Comparison of ENCODE assay signal across 12 cellular contexts in genomic region chr12:52049286-52049685, GRCh38. TPM values are rescaled to one million over a fixed set of nuclear protein-coding genes. Genes with fewer than 3 reads are reported as not detected.
DNase-seq lines count a peak whose midpoint lies in the region; ATAC-seq and TF ChIP-seq lines count a peak whose summit lies in the region.
"Had no signal": no experiment of that assay in that cellular context is flagged by ENCODE, and none has a peak within 500 bp of the region (broad histone marks: within the 10 kb centered on the region; RNA-seq: fewer than 3 reads in every experiment).

No MANE protein-coding gene starts in this region.

- intact Hi-C loops in HCT116 (cut with micrococcal nuclease): no loop called here
- intact Hi-C loops in ascending aorta (cut with DNase I): loop anchor here (10.0 kb wide), 1 partner anchor 1176 kb away; no protein-coding TSS in a partner anchor

- H3K4me1 ChIP-seq in HCT116 (ENCODE audit: control insufficient read depth in 1 of 2, insufficient read depth in 2 of 2, low read length in 2 of 2) (peaks cover 22 to 56% of the 10 kb centered on the region in 2 experiments), ascending aorta (peaks cover 6 to 34% of the 10 kb centered on the region in 2 donors), neural progenitor cell (peaks cover 14% of the 10 kb centered on the region)

- peaks cover 23% of the 10 kb centered on the region for H3K4me1 Mint-ChIP-seq in neural progenitor cell

- H3K79me2 ChIP-seq in HCT116 (ENCODE audit: insufficient read depth, low read length) (peaks cover 28% of the 10 kb centered on the region; the same call in 1 of the 2 replicates), neural progenitor cell (ENCODE audit: low read depth) (no peaks in the 10 kb centered on the region)

- CTCF ChIA-PET in HCT116 (lab: Charles Lee): interaction anchor here (1.1 kb wide), 1 partner anchor 24 kb away, joined by 3 read pairs; no protein-coding TSS in a partner anchor

- H3K27me3 ChIP-seq in HCT116 (ENCODE audit: insufficient read depth, low read length) (no peaks in the 10 kb centered on the region), ascending aorta (no peaks in the 10 kb centered on the region), neural progenitor cell (peaks cover 49% of the 10 kb centered on the region)

- peak overlapping the region; percentile 67 for H3K4me3 Mint-ChIP-seq in neural progenitor cell

- H3K4me3 ChIP-seq in HCT116 (replicated peaks in 1 of 2; ENCODE audit: low read depth in 1 of 2, low read length in 2 of 2) (no peak overlapping the region), ascending aorta (no peak overlapping the region), neural progenitor cell (no peak overlapping the region)

- DNase-seq in HCT116 (ENCODE audit: low read depth, low spot score): no peak
- no peak for DNase-seq in ascending aorta (ENCODE audit: low spot score in 2 of 2)
- DNase-seq in neural progenitor cell (ENCODE audit: low spot score): no peak
- DNase-seq in cerebellum (ENCODE audit: low spot score): no peak
- DNase-seq in NK-92 treated with Interleukin-12 subunit alpha and Interleukin-12 subunit beta, amount 100 ng/mL, for 24 hours (lab: John Stamatoyannopoulos, UW): no peak
- no peak for DNase-seq in NCI-H748 (lab: John Stamatoyannopoulos, UW; ENCODE audit: unreplicated experiment)
- DNase-seq: NCI-H1105; posterior cingulate gyrus; stimulated activated CD4-positive, alpha-beta T cell treated with anti-CD3 and anti-CD28 coated beads, Interleukin-2, amount 100 ng/mL, for 48 hours had no signal

- POLR2A ChIA-PET in HCT116 (lab: Charles Lee): no interaction called here

- BruUV-seq in HCT116 (replicated peaks; lab: Mats Ljungman, UMichigan): no TSS peak

- H3K36me3 ChIP-seq in HCT116 (ENCODE audit: control insufficient read depth in 1 of 2, insufficient read depth in 2 of 2, low read length in 2 of 2): no peaks in the 10 kb centered on the region
- H3K36me3 ChIP-seq in ascending aorta: peaks cover 3 to 36% of the 10 kb centered on the region in 2 donors
- no peaks in the 10 kb centered on the region for H3K36me3 ChIP-seq in neural progenitor cell

- H3K4me2 ChIP-seq in HCT116 (ENCODE audit: low read length) (0 out of 2 replicates have a peak overlapping the region, but pooled peaks have one; percentile 99), neural progenitor cell (no peak overlapping the region)

- H3K9ac ChIP-seq in HCT116 (ENCODE audit: low read length): peak overlapping the region; percentile 85; the same call in 1 of the 2 replicates
- no peak overlapping the region for H3K9ac ChIP-seq in neural progenitor cell

- no peaks in the 10 kb centered on the region for H4K20me1 ChIP-seq in HCT116 (ENCODE audit: insufficient read depth)
- H4K20me1 ChIP-seq in neural progenitor cell (ENCODE audit: low read depth): peaks cover 15% of the 10 kb centered on the region

- no peak for TF ChIP-seq POLR2A in HCT116 (IDR thresholded peaks at IDR 0.05; ENCODE audit: borderline replicate concordance, extremely low read depth, insufficient read depth, insufficient read length)

- peaks cover 20% of the 10 kb centered on the region for H3F3A ChIP-seq in neural progenitor cell (ENCODE audit: low read depth)

- H3K27ac ChIP-seq in C4-2B (peak overlapping the region; percentile 91), HCT116 (ENCODE audit: low read depth, low read length) (peak overlapping the region; percentile 92; the same call in 1 of the 2 replicates), ascending aorta (peak overlapping the region; percentile 96 to 98), neural progenitor cell (no peak overlapping the region)

- H3K9me3 ChIP-seq in HCT116 (ENCODE audit: control insufficient read depth in 1 of 2, insufficient read depth in 1 of 2, low read depth in 1 of 2, low read length in 2 of 2): no peaks in the 10 kb centered on the region
- no peaks in the 10 kb centered on the region for H3K9me3 ChIP-seq in ascending aorta
- H3K9me3 ChIP-seq in neural progenitor cell (ENCODE audit: low read depth): no peaks in the 10 kb centered on the region

- peaks cover 8% of the 10 kb centered on the region for H3K36me3 Mint-ChIP-seq in neural progenitor cell

- ATAC-seq in HCT116 (no peak), GM19324 (IDR thresholded peaks at IDR 0.05; ENCODE audit: low FRiP score, unreplicated experiment) (no peak)

- RAD21 ChIA-PET in HCT116 (lab: Charles Lee; ENCODE audit: low non-redundant PET in 1 of 2, low total read pairs in 2 of 2, uncharacterized antibody in 2 of 2, unreplicated experiment in 2 of 2): no interaction called here

- no peaks in the 10 kb centered on the region for H3K9me3 Mint-ChIP-seq in neural progenitor cell

- H3K27me3 Mint-ChIP-seq in neural progenitor cell (ENCODE audit: insufficient read depth, low read depth): peaks cover 20% of the 10 kb centered on the region

- no peak for TF ChIP-seq RAD21 in HCT116 (IDR thresholded peaks at IDR 0.05; ENCODE audit: low read depth)

- H3K9me2 ChIP-seq in HCT116 (ENCODE audit: insufficient read depth): no peaks in the 10 kb centered on the region

- H2AFZ ChIP-seq in HCT116 (ENCODE audit: low read depth, low read length, poor library complexity, severe bottlenecking): no peak overlapping the region
- H2AFZ ChIP-seq in neural progenitor cell (replicated peaks): no peak overlapping the region

- TF ChIP-seq CTCF in C4-2B (conservative IDR thresholded peaks at IDR 0.05) (no peak), HCT116 (IDR thresholded peaks at IDR 0.05 in 2 of 3, conservative IDR thresholded peaks at IDR 0.05 in 1 of 3; ENCODE audit: borderline replicate concordance in 1 of 3, insufficient read depth in 1 of 3, low read depth in 2 of 3, low read length in 2 of 3) (no peak), ascending aorta (IDR thresholded peaks at IDR 0.05) (no peak), neural progenitor cell (IDR thresholded peaks at IDR 0.05) (no peak)

- no peak overlapping the region for H3K27ac Mint-ChIP-seq in neural progenitor cell

TF ChIP-seq in HCT116, 20 proteins besides CTCF, POLR2A, EP300 and RAD21:
- TF ChIP-seq JUND (IDR thresholded peaks at IDR 0.05) (no peak), POLR2AphosphoS5 (IDR thresholded peaks at IDR 0.05; ENCODE audit: low read depth, low read length) (no peak)
- TF ChIP-seq, protein P1, sequence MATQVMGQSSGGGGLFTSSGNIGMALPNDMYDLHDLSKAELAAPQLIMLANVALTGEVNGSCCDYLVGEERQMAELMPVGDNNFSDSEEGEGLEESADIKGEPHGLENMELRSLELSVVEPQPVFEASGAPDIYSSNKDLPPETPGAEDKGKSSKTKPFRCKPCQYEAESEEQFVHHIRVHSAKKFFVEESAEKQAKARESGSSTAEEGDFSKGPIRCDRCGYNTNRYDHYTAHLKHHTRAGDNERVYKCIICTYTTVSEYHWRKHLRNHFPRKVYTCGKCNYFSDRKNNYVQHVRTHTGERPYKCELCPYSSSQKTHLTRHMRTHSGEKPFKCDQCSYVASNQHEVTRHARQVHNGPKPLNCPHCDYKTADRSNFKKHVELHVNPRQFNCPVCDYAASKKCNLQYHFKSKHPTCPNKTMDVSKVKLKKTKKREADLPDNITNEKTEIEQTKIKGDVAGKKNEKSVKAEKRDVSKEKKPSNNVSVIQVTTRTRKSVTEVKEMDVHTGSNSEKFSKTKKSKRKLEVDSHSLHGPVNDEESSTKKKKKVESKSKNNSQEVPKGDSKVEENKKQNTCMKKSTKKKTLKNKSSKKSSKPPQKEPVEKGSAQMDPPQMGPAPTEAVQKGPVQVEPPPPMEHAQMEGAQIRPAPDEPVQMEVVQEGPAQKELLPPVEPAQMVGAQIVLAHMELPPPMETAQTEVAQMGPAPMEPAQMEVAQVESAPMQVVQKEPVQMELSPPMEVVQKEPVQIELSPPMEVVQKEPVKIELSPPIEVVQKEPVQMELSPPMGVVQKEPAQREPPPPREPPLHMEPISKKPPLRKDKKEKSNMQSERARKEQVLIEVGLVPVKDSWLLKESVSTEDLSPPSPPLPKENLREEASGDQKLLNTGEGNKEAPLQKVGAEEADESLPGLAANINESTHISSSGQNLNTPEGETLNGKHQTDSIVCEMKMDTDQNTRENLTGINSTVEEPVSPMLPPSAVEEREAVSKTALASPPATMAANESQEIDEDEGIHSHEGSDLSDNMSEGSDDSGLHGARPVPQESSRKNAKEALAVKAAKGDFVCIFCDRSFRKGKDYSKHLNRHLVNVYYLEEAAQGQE (IDR thresholded peaks at IDR 0.05; ENCODE audit: low read depth): no peak

RNA-seq across cellular contexts. Expression of gene NR4A1, which starts 2.0 kb away (rescaled TPM):
- 35.3 TPM for total RNA-seq in HCT116 (2021; ENCODE audit: unreplicated experiment)
- 117 and 343 TPM in 2 replicates for polyA plus RNA-seq in HCT116 (2012)
- 722 TPM for total RNA-seq in ascending aorta
- total RNA-seq in neural progenitor cell (ENCODE audit: low replicate concordance): 8.2 and 13.0 TPM in 2 replicates
- 2.4 TPM for total RNA-seq in cerebellum

RNA-seq across cellular contexts. Expression of gene ATG101, which starts 20.5 kb away (rescaled TPM):
- total RNA-seq in HCT116 (2021; ENCODE audit: unreplicated experiment) (49.2 TPM), ascending aorta (39.8 TPM), neural progenitor cell (ENCODE audit: low replicate concordance) (19.8 and 33.7 TPM in 2 replicates), cerebellum (12.8 TPM)
- 69.2 and 101 TPM in 2 replicates for polyA plus RNA-seq in HCT116 (2012)

RNA-seq across cellular contexts. Expression of gene SMIM41, which starts 30.2 kb away (rescaled TPM):
- total RNA-seq in HCT116 (2021; ENCODE audit: unreplicated experiment) (not detected), ascending aorta (7.9 TPM), neural progenitor cell (ENCODE audit: low replicate concordance) (not detected in 2 replicates), cerebellum (0.18 TPM)
- polyA plus RNA-seq in HCT116 (2012): not detected in 2 replicates
- total RNA-seq: HT1080 had no signal

RNA-seq across cellular contexts. Expression of gene TAMALIN, which starts 42.5 kb away (rescaled TPM):
- total RNA-seq in HCT116 (2021; ENCODE audit: unreplicated experiment) (1.1 TPM), ascending aorta (32.6 TPM), neural progenitor cell (ENCODE audit: low replicate concordance) (1.1 and 7.4 TPM in 2 replicates), cerebellum (5.4 TPM)
- 0.33 and 0.36 TPM in 2 replicates for polyA plus RNA-seq in HCT116 (2012)

Comparison
In these comparisons a context has a peak if more than half of its experiments do, and no peak if none do; other contexts are left out.
1. RNA of gene NR4A1, which starts 2.0 kb away (total RNA-seq): 722 TPM in ascending aorta (single experiment); 35.3 TPM in HCT116 (single experiment), 8.2 to 13.0 TPM in neural progenitor cell and 2.4 TPM in cerebellum (single experiment); every median in the first group is over 10 times any median in the second.